ENCODE assay signal across 8 cellular contexts in the genomic region with DNA sequence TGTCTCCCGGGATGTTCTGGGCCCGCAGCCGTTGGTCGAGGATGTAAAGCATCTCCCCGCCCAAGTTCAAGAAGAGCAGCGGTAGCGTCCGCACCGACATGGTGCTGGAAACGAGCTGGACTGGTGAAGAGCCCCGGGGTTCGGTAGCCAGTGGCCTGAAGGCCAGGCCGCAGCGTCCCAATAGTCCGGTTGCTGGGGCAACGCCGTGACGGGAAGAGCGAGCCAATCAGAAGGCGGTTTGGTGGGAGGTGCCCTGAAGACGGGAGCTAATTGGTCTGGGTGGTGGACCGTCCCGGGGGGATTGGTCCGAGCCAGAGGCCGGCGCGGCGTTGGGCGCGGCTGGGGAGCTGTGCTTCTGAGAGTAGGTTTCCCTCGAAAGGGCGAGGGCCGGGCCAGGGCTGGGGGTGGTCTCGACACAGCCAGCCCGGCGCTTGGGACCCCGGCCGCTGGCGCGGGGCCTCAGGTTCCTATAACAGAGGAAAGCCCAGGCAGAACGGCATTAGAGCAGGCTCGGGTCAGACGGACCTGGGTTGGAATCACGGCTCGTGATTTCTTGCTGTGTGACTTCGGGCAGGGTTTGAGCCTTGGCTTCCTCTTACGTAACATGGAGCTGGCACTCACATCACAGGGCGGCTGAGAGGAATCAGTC. TPM values are rescaled to one million over a fixed set of nuclear protein-coding genes. Genes with fewer than 3 reads are reported as not detected.
A peak's percentile ranks its signal among the peaks of the same experiment; 100 is the strongest.
DNase-seq lines count a peak whose midpoint lies in the region; ATAC-seq and TF ChIP-seq lines count a peak whose summit lies in the region.

A gene with protein sequence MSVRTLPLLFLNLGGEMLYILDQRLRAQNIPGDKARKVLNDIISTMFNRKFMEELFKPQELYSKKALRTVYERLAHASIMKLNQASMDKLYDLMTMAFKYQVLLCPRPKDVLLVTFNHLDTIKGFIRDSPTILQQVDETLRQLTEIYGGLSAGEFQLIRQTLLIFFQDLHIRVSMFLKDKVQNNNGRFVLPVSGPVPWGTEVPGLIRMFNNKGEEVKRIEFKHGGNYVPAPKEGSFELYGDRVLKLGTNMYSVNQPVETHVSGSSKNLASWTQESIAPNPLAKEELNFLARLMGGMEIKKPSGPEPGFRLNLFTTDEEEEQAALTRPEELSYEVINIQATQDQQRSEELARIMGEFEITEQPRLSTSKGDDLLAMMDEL (minus strand): TSS at position 182 of the 649 bp plus-strand sequence. CDS start 82 bp downstream, at position 100.

- H3K4me1 ChIP-seq in KMS-11 (ENCODE audit: low read depth, poor library complexity, severe bottlenecking) = peaks cover 3% of the 10 kb centered on the region
- peaks cover 0 to 10% of the 10 kb centered on the region in 2 donors for H3K4me1 ChIP-seq in naive thymus-derived CD4-positive, alpha-beta T cell (ENCODE audit: control insufficient read depth in 2 of 2, insufficient read depth in 2 of 2, low read length in 2 of 2)

- peaks cover 0 to 11% (median 9%) of the 10 kb centered on the region in 5 donors for H3K36me3 Mint-ChIP-seq in naive thymus-derived CD4-positive, alpha-beta T cell
- H3K36me3 Mint-ChIP-seq in stimulated activated memory B cell treated with anti-CD40 and anti-IgM and Interleukin-4, amounts not matched to agents 10 μg/mL and 1 μg/mL and 100 μg/mL, for 72 hours = peaks cover 14% of the 10 kb centered on the region

- peak within 1 kb of the TSS; percentile 81 to 99 (median 96) for H3K27ac Mint-ChIP-seq in naive thymus-derived CD4-positive, alpha-beta T cell
- H3K27ac Mint-ChIP-seq in stimulated activated memory B cell treated with anti-CD40 and anti-IgM and Interleukin-4, amounts not matched to agents 10 μg/mL and 1 μg/mL and 100 μg/mL, for 72 hours = peak within 1 kb of the TSS; percentile 89

- POLR2A ChIA-PET in naive thymus-derived CD4-positive, alpha-beta T cell (lab: Charles Lee) = interaction anchor here (1.0 to 3.4 kb wide), 3 partner anchors 13 to 83 kb away, joined by 3 to 28 read pairs (median 3); a partner anchor contains a TSS

- peaks cover 7 to 30% (median 23%) of the 10 kb centered on the region in 7 donors for H3K4me1 Mint-ChIP-seq in naive thymus-derived CD4-positive, alpha-beta T cell
- peaks cover 14% of the 10 kb centered on the region for H3K4me1 Mint-ChIP-seq in stimulated activated memory B cell treated with anti-CD40 and anti-IgM and Interleukin-4, amounts not matched to agents 10 μg/mL and 1 μg/mL and 100 μg/mL, for 72 hours

- CTCF ChIA-PET in naive thymus-derived CD4-positive, alpha-beta T cell (lab: Charles Lee) = no interaction called here

- no peaks in the 10 kb centered on the region for H3K27me3 ChIP-seq in KMS-11 (ENCODE audit: insufficient read depth, low read depth)
- no peaks in the 10 kb centered on the region for H3K27me3 ChIP-seq in naive thymus-derived CD4-positive, alpha-beta T cell (ENCODE audit: control insufficient read depth in 2 of 2, insufficient read depth in 2 of 2, low read length in 2 of 2)

- H4K20me1 ChIP-seq in KMS-11 (ENCODE audit: insufficient read depth) = no peaks in the 10 kb centered on the region

- no peaks in the 10 kb centered on the region for H3K79me2 ChIP-seq in KMS-11 (ENCODE audit: insufficient read depth, low read depth)

- ATAC-seq in GM21717 (IDR thresholded peaks at IDR 0.05; ENCODE audit: unreplicated experiment) = peak; percentile 94
- peak; percentile 98 for ATAC-seq in naive thymus-derived CD4-positive, alpha-beta T cell
- peak; percentile 99 for ATAC-seq in stimulated activated memory B cell treated with anti-CD40 and anti-IgM and Interleukin-4, amounts not matched to agents 10 μg/mL and 1 μg/mL and 100 μg/mL, for 72 hours

- peak; percentile 99 for DNase-seq in DMS53 (lab: John Stamatoyannopoulos, UW)
- DNase-seq in RPMI7951 (ENCODE audit: low read depth) = peak; percentile 95
- peak; percentile 79 for DNase-seq in activated T-helper 9 cell treated with anti-CD3 and anti-CD28 coated beads, Interleukin-2, amount 50 U/mL, for 16 hours (ENCODE audit: low read depth)
- peak; percentile 96 for DNase-seq in fibroblast of mammary gland (ENCODE audit: low read depth)
- peak; percentile 73 to 88 (median 83) for DNase-seq in naive thymus-derived CD4-positive, alpha-beta T cell

- no peaks in the 10 kb centered on the region for H3K36me3 ChIP-seq in KMS-11 (ENCODE audit: insufficient read depth)
- peaks cover 0 to 16% (median 0%) of the 10 kb centered on the region in 3 experiments for H3K36me3 ChIP-seq in naive thymus-derived CD4-positive, alpha-beta T cell (ENCODE audit: control insufficient read depth in 2 of 3, insufficient read depth in 3 of 3, low read length in 3 of 3)

- no peaks in the 10 kb centered on the region for H3K9me3 ChIP-seq in naive thymus-derived CD4-positive, alpha-beta T cell (ENCODE audit: control insufficient read depth in 2 of 3, low read length in 3 of 3)

- H3K9ac ChIP-seq in KMS-11 = peak within 1 kb of the TSS; percentile 54

- no peaks in the 10 kb centered on the region for H3K27me3 Mint-ChIP-seq in naive thymus-derived CD4-positive, alpha-beta T cell
- no peaks in the 10 kb centered on the region for H3K27me3 Mint-ChIP-seq in stimulated activated memory B cell treated with anti-CD40 and anti-IgM and Interleukin-4, amounts not matched to agents 10 μg/mL and 1 μg/mL and 100 μg/mL, for 72 hours

- intact Hi-C loops in naive thymus-derived CD4-positive, alpha-beta T cell (cut with micrococcal nuclease) = loop anchor here (1.0 to 5.0 kb wide), 5 partner anchors 14 to 301 kb away; a partner anchor contains a TSS

- peak within 1 kb of the TSS; percentile 52 for H3K27ac ChIP-seq in KMS-11
- peak within 1 kb of the TSS; percentile 94 for H3K27ac ChIP-seq in naive thymus-derived CD4-positive, alpha-beta T cell (ENCODE audit: low read depth, low read length)

- H3K9me3 Mint-ChIP-seq in naive thymus-derived CD4-positive, alpha-beta T cell = peaks cover 0 to 3% (median 0%) of the 10 kb centered on the region in 11 donors
- no peaks in the 10 kb centered on the region for H3K9me3 Mint-ChIP-seq in stimulated activated memory B cell treated with anti-CD40 and anti-IgM and Interleukin-4, amounts not matched to agents 10 μg/mL and 1 μg/mL and 100 μg/mL, for 72 hours

- peak within 1 kb of the TSS; percentile 13 for H3K4me3 ChIP-seq in KMS-11 (IDR thresholded peaks at IDR 0.05; ENCODE audit: insufficient read depth, low read depth, low read length)
- H3K4me3 ChIP-seq in fibroblast of mammary gland (ENCODE audit: control insufficient read depth, low read depth, low read length) = peak within 1 kb of the TSS; percentile 68
- peak within 1 kb of the TSS; percentile 93 for H3K4me3 ChIP-seq in naive thymus-derived CD4-positive, alpha-beta T cell (ENCODE audit: low read length)

- H2AFZ ChIP-seq in KMS-11 (ENCODE audit: low read depth) = peak within 1 kb of the TSS; percentile 97

- H3K4me2 ChIP-seq in KMS-11 = peak within 1 kb of the TSS; percentile 57

- TF ChIP-seq CTCF in KMS-11 (conservative IDR thresholded peaks at IDR 0.05; ENCODE audit: low read depth, low read length) (no peak; the same call in 1 of the 2 replicates), fibroblast of mammary gland (conservative IDR thresholded peaks at IDR 0.05; ENCODE audit: control insufficient read depth, insufficient read depth, low read depth, low read length) (no peak)

- peak within 1 kb of the TSS; percentile 88 to 98 (median 92) for H3K4me3 Mint-ChIP-seq in naive thymus-derived CD4-positive, alpha-beta T cell
- H3K4me3 Mint-ChIP-seq in stimulated activated memory B cell treated with anti-CD40 and anti-IgM and Interleukin-4, amounts not matched to agents 10 μg/mL and 1 μg/mL and 100 μg/mL, for 72 hours = peak within 1 kb of the TSS; percentile 80

RNA-seq across cellular contexts. Expression of the gene that starts here (rescaled TPM):
- 9.2 and 11.9 TPM in 2 replicates for total RNA-seq in RPMI7951 (2014; rRNA removed; shearing (Covaris generic))
- total RNA-seq in naive thymus-derived CD4-positive, alpha-beta T cell = 1 to 10 TPM in 2 of 5 experiments, under 1 TPM in 3; 0.65 to 2.0 (median 0.93) TPM
- 1 to 10 TPM; 1.3 to 1.4 TPM for polyA plus RNA-seq in naive thymus-derived CD4-positive, alpha-beta T cell

Comparison
In these comparisons a context has a peak if more than half of its experiments do, and no peak if none do; other contexts are left out.
1. Peak in every context shown above with its lines: DNase-seq, ATAC-seq, H3K4me3 ChIP-seq and H3K27ac ChIP-seq.
2. H3K4me3 ChIP-seq: peak in every context shown above with its lines; median percentile 93 in naive thymus-derived CD4-positive, alpha-beta T cell; 68 in fibroblast of mammary gland; 13 in KMS-11.